ENCODE assay signal across 1 cellular context in the genomic region with DNA sequence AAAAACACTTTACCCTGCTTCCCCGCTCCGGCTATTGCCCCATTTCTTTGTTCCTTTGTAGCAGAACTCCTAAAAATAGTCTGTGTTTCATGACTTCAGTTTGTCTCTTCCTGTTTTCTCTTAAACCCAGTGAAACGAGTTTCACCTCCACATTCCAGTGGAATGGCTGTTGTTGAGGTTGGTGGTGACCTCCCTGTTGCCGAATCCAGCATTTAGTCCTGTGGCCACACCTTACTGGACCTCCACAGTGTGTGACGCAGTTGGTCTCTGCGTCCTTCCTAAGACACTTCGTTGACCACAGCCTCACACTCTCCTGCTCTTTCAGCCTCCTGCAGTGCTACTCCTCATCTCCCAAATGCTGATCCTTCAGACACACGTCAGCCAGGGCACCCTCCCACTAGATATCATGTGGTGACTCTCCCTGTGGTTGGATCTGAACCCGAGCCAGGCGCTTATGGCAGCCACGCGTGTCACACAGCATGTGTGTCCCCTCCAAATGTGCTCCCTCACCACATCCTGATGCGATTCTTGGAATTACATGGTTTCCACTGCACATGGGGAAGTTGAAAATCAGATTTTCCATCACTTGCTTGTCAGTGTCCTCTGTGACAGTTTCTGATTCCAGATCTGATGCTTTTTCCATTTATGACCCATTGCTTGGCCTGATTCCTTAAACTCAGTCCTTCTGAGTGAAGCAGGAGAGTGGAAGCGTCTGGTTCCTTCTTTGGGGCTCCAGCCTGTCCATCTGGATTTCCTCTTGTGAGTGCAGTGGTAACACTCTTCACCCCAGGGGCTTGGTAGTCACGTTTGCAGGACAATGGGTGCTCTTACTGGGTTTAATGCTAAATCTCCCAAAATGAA.
TF ChIP-seq lines count a peak whose summit lies in the region.

No MANE protein-coding gene starts in this region.

TF ChIP-seq in GM12878, 131 proteins besides CTCF, POLR2A, EP300 and RAD21 (continued from another document and continues in another):
- TF ChIP-seq, protein P1, sequence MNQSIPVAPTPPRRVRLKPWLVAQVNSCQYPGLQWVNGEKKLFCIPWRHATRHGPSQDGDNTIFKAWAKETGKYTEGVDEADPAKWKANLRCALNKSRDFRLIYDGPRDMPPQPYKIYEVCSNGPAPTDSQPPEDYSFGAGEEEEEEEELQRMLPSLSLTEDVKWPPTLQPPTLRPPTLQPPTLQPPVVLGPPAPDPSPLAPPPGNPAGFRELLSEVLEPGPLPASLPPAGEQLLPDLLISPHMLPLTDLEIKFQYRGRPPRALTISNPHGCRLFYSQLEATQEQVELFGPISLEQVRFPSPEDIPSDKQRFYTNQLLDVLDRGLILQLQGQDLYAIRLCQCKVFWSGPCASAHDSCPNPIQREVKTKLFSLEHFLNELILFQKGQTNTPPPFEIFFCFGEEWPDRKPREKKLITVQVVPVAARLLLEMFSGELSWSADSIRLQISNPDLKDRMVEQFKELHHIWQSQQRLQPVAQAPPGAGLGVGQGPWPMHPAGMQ (IDR thresholded peaks at IDR 0.05; ENCODE audit: borderline replicate concordance): no peak
- TF ChIP-seq GABPA (IDR thresholded peaks at IDR 0.05; ENCODE audit: low read depth) (0 out of 2 replicates have a peak, but pooled peaks have one; percentile 60), SPI1 (IDR thresholded peaks at IDR 0.05; ENCODE audit: borderline replicate concordance, insufficient read depth, low read depth, low read length) (peak; percentile 35; the same call in 1 of the 2 replicates), ZNF207 (IDR thresholded peaks at IDR 0.05; ENCODE audit: borderline replicate concordance) (no peak), EED (IDR thresholded peaks at IDR 0.05; ENCODE audit: low read depth) (peak; percentile 59), ZBED1 (IDR thresholded peaks at IDR 0.05; ENCODE audit: borderline replicate concordance) (no peak), CBX5 (IDR thresholded peaks at IDR 0.05; ENCODE audit: low read depth) (no peak), STAT3 (IDR thresholded peaks at IDR 0.05; ENCODE audit: low read depth, low read length) (no peak), HDAC6 (IDR thresholded peaks at IDR 0.05; ENCODE audit: unreplicated experiment) (no peak), FOS (IDR thresholded peaks at IDR 0.05; ENCODE audit: borderline replicate concordance, extremely low read depth, insufficient read length) (no peak), RFX5 (IDR thresholded peaks at IDR 0.05; ENCODE audit: low read depth, low read length) (no peak), SUPT20H (IDR thresholded peaks at IDR 0.05; ENCODE audit: borderline replicate concordance, control insufficient read depth, low read depth, low read length) (no peak), HCFC1 (IDR thresholded peaks at IDR 0.05; ENCODE audit: low read length) (no peak), WRNIP1 (IDR thresholded peaks at IDR 0.05; ENCODE audit: borderline replicate concordance, low read depth, low read length) (no peak), BMI1 (IDR thresholded peaks at IDR 0.05; ENCODE audit: borderline replicate concordance) (no peak), TCF3 (IDR thresholded peaks at IDR 0.05; ENCODE audit: borderline replicate concordance, insufficient read depth, low read depth, low read length) (no peak), SMARCA5 (IDR thresholded peaks at IDR 0.05) (no peak), YY1 (IDR thresholded peaks at IDR 0.05; ENCODE audit: low read depth, low read length) (0 out of 2 replicates have a peak, but pooled peaks have one; percentile 28), TAF1 (IDR thresholded peaks at IDR 0.05; ENCODE audit: borderline replicate concordance, low read depth, low read length) (no peak), BACH1 (IDR thresholded peaks at IDR 0.05; ENCODE audit: borderline replicate concordance) (no peak), BHLHE40 (IDR thresholded peaks at IDR 0.05; ENCODE audit: borderline replicate concordance in 1 of 2, low read depth in 2 of 2, low read length in 1 of 2) (peak; percentile 23 to 50; a peak in 2 of 4 replicates), YBX1 (IDR thresholded peaks at IDR 0.05) (no peak), ZZZ3 (IDR thresholded peaks at IDR 0.05; ENCODE audit: control insufficient read depth, insufficient read length, low read depth) (no peak), ZNF274 (IDR thresholded peaks at IDR 0.05; ENCODE audit: insufficient read depth, insufficient read length) (no peak), ZNF24 (IDR thresholded peaks at IDR 0.05) (no peak), MTA2 (IDR thresholded peaks at IDR 0.05; ENCODE audit: low read depth) (no peak), NR2F1 (conservative IDR thresholded peaks at IDR 0.05) (no peak), NR2C1 (IDR thresholded peaks at IDR 0.05) (no peak), RBBP5 (conservative IDR thresholded peaks at IDR 0.05) (no peak), KAT2A (conservative IDR thresholded peaks at IDR 0.05; ENCODE audit: control insufficient read depth, low read depth, low read length) (no peak), SREBF1 (IDR thresholded peaks at IDR 0.05; ENCODE audit: low read length) (no peak), BCL11A (IDR thresholded peaks at IDR 0.05; ENCODE audit: low read depth, low read length) (no peak)
- TF ChIP-seq, protein P2, sequence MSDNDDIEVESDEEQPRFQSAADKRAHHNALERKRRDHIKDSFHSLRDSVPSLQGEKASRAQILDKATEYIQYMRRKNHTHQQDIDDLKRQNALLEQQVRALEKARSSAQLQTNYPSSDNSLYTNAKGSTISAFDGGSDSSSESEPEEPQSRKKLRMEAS (IDR thresholded peaks at IDR 0.05; ENCODE audit: low read depth, low read length): no peak
- TF ChIP-seq, protein P3, sequence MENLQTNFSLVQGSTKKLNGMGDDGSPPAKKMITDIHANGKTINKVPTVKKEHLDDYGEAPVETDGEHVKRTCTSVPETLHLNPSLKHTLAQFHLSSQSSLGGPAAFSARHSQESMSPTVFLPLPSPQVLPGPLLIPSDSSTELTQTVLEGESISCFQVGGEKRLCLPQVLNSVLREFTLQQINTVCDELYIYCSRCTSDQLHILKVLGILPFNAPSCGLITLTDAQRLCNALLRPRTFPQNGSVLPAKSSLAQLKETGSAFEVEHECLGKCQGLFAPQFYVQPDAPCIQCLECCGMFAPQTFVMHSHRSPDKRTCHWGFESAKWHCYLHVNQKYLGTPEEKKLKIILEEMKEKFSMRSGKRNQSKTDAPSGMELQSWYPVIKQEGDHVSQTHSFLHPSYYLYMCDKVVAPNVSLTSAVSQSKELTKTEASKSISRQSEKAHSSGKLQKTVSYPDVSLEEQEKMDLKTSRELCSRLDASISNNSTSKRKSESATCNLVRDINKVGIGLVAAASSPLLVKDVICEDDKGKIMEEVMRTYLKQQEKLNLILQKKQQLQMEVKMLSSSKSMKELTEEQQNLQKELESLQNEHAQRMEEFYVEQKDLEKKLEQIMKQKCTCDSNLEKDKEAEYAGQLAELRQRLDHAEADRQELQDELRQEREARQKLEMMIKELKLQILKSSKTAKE (IDR thresholded peaks at IDR 0.05; ENCODE audit: low read depth, poor library complexity, severe bottlenecking): no peak
- TF ChIP-seq, protein P4, sequence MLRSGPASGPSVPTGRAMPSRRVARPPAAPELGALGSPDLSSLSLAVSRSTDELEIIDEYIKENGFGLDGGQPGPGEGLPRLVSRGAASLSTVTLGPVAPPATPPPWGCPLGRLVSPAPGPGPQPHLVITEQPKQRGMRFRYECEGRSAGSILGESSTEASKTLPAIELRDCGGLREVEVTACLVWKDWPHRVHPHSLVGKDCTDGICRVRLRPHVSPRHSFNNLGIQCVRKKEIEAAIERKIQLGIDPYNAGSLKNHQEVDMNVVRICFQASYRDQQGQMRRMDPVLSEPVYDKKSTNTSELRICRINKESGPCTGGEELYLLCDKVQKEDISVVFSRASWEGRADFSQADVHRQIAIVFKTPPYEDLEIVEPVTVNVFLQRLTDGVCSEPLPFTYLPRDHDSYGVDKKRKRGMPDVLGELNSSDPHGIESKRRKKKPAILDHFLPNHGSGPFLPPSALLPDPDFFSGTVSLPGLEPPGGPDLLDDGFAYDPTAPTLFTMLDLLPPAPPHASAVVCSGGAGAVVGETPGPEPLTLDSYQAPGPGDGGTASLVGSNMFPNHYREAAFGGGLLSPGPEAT (IDR thresholded peaks at IDR 0.05; ENCODE audit: low read depth): no peak; the same call in 1 of the 2 replicates
- TF ChIP-seq, protein P5, sequence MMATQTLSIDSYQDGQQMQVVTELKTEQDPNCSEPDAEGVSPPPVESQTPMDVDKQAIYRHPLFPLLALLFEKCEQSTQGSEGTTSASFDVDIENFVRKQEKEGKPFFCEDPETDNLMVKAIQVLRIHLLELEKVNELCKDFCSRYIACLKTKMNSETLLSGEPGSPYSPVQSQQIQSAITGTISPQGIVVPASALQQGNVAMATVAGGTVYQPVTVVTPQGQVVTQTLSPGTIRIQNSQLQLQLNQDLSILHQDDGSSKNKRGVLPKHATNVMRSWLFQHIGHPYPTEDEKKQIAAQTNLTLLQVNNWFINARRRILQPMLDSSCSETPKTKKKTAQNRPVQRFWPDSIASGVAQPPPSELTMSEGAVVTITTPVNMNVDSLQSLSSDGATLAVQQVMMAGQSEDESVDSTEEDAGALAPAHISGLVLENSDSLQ (IDR thresholded peaks at IDR 0.05): no peak
- TF ChIP-seq, protein P6, sequence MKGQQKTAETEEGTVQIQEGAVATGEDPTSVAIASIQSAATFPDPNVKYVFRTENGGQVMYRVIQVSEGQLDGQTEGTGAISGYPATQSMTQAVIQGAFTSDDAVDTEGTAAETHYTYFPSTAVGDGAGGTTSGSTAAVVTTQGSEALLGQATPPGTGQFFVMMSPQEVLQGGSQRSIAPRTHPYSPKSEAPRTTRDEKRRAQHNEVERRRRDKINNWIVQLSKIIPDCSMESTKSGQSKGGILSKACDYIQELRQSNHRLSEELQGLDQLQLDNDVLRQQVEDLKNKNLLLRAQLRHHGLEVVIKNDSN (IDR thresholded peaks at IDR 0.05; ENCODE audit: borderline replicate concordance, extremely low read length, insufficient read depth, low read depth, low read length): no peak
- TF ChIP-seq, protein P7, sequence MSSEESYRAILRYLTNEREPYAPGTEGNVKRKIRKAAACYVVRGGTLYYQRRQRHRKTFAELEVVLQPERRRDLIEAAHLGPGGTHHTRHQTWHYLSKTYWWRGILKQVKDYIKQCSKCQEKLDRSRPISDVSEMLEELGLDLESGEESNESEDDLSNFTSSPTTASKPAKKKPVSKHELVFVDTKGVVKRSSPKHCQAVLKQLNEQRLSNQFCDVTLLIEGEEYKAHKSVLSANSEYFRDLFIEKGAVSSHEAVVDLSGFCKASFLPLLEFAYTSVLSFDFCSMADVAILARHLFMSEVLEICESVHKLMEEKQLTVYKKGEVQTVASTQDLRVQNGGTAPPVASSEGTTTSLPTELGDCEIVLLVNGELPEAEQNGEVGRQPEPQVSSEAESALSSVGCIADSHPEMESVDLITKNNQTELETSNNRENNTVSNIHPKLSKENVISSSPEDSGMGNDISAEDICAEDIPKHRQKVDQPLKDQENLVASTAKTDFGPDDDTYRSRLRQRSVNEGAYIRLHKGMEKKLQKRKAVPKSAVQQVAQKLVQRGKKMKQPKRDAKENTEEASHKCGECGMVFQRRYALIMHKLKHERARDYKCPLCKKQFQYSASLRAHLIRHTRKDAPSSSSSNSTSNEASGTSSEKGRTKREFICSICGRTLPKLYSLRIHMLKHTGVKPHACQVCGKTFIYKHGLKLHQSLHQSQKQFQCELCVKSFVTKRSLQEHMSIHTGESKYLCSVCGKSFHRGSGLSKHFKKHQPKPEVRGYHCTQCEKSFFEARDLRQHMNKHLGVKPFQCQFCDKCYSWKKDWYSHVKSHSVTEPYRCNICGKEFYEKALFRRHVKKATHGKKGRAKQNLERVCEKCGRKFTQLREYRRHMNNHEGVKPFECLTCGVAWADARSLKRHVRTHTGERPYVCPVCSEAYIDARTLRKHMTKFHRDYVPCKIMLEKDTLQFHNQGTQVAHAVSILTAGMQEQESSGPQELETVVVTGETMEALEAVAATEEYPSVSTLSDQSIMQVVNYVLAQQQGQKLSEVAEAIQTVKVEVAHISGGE (CRISPR knock-in tag; IDR thresholded peaks at IDR 0.05): peak; percentile 46
- TF ChIP-seq, protein P8, sequence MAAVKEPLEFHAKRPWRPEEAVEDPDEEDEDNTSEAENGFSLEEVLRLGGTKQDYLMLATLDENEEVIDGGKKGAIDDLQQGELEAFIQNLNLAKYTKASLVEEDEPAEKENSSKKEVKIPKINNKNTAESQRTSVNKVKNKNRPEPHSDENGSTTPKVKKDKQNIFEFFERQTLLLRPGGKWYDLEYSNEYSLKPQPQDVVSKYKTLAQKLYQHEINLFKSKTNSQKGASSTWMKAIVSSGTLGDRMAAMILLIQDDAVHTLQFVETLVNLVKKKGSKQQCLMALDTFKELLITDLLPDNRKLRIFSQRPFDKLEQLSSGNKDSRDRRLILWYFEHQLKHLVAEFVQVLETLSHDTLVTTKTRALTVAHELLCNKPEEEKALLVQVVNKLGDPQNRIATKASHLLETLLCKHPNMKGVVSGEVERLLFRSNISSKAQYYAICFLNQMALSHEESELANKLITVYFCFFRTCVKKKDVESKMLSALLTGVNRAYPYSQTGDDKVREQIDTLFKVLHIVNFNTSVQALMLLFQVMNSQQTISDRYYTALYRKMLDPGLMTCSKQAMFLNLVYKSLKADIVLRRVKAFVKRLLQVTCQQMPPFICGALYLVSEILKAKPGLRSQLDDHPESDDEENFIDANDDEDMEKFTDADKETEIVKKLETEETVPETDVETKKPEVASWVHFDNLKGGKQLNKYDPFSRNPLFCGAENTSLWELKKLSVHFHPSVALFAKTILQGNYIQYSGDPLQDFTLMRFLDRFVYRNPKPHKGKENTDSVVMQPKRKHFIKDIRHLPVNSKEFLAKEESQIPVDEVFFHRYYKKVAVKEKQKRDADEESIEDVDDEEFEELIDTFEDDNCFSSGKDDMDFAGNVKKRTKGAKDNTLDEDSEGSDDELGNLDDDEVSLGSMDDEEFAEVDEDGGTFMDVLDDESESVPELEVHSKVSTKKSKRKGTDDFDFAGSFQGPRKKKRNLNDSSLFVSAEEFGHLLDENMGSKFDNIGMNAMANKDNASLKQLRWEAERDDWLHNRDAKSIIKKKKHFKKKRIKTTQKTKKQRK (IDR thresholded peaks at IDR 0.05; ENCODE audit: low read depth, low read length): no peak
- TF ChIP-seq, protein P9, sequence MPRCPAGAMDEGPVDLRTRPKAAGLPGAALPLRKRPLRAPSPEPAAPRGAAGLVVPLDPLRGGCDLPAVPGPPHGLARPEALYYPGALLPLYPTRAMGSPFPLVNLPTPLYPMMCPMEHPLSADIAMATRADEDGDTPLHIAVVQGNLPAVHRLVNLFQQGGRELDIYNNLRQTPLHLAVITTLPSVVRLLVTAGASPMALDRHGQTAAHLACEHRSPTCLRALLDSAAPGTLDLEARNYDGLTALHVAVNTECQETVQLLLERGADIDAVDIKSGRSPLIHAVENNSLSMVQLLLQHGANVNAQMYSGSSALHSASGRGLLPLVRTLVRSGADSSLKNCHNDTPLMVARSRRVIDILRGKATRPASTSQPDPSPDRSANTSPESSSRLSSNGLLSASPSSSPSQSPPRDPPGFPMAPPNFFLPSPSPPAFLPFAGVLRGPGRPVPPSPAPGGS (IDR thresholded peaks at IDR 0.05; ENCODE audit: borderline replicate concordance, insufficient read depth, low read depth, low read length, poor library complexity, severe bottlenecking): no peak
